ENCODE assay signal across 9 cellular contexts in the genomic region with DNA sequence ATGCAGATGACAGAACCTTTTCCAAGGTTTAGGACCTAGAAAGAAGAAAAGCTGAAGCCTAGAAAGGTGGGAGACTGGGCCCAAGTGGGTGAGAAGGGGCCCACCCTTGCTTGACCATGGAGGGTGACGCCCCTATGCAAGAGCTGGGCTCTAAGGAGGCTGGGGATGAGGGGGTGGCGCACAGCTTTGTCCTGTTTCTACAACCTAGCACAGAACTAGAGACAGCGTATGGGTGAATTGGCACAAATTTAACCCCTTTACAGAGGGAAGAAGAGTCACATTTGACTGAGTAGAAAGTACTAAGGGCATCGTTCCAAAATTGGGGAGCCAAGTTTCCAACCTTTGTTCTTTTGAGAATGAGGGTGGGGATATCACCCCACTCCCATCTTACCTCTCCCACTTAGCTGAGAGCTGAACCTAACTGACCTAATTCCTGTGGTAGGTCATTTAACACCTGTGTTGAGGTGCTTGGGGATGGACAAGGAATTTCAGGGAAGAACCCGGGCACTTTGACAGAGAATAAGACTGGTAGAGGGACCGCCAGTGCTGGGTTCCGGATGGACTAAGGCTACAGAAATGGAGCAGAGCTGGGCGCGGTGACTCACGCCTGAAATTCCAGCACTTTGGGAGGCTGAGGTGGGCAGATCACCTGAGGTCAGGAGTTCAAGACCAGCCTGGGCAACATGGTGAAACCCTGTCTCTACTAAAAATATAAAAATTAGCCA. TPM values are rescaled to one million over a fixed set of nuclear protein-coding genes. Genes with fewer than 3 reads are reported as not detected.
A peak's percentile ranks its signal among the peaks of the same experiment; 100 is the strongest.
DNase-seq lines count a peak whose midpoint lies in the region; ATAC-seq and TF ChIP-seq lines count a peak whose summit lies in the region.
"Had no signal": no experiment of that assay in that cellular context is flagged by ENCODE, and none has a peak within 500 bp of the region (broad histone marks: within the 10 kb centered on the region; RNA-seq: fewer than 3 reads in every experiment).

No MANE protein-coding gene starts in this region.

- H2AFZ ChIP-seq in ACC112 (ENCODE audit: low read length, unreplicated experiment) (no peak overlapping the region), OCI-LY3 (ENCODE audit: low read depth, low read length) (no peak overlapping the region)

- no peak overlapping the region for H3K4me3 Mint-ChIP-seq in dendritic cell treated with granulocyte-macrophage colony-stimulating factor and Interleukin-4, amounts not matched to agents 40 ng/mL and 50 ng/mL, for 4 days

- intact Hi-C loops in dendritic cell treated with granulocyte-macrophage colony-stimulating factor and Interleukin-4, amounts not matched to agents 40 ng/mL and 50 ng/mL, for 4 days (cut with micrococcal nuclease): loop anchor here (2.0 kb wide), 1 partner anchor 66 kb away; no protein-coding TSS in a partner anchor

- H3K79me2 ChIP-seq in ACC112 (ENCODE audit: control insufficient read depth, insufficient read depth, low read length, unreplicated experiment): peaks cover 31% of the 10 kb centered on the region
- peaks cover 26% of the 10 kb centered on the region for H3K79me2 ChIP-seq in OCI-LY3 (ENCODE audit: low read length)

- no peaks in the 10 kb centered on the region for H3K9me3 Mint-ChIP-seq in dendritic cell treated with granulocyte-macrophage colony-stimulating factor and Interleukin-4, amounts not matched to agents 40 ng/mL and 50 ng/mL, for 4 days

- H3K4me1 Mint-ChIP-seq in dendritic cell treated with granulocyte-macrophage colony-stimulating factor and Interleukin-4, amounts not matched to agents 40 ng/mL and 50 ng/mL, for 4 days (ENCODE audit: low read depth): peaks cover 56% of the 10 kb centered on the region

- H4K20me1 ChIP-seq in OCI-LY3 (ENCODE audit: insufficient read depth, low read length): peaks cover 41% of the 10 kb centered on the region

- peaks cover 58% of the 10 kb centered on the region for H3K36me3 Mint-ChIP-seq in dendritic cell treated with granulocyte-macrophage colony-stimulating factor and Interleukin-4, amounts not matched to agents 40 ng/mL and 50 ng/mL, for 4 days (ENCODE audit: low read depth)

- no peak overlapping the region for H3K4me2 ChIP-seq in OCI-LY3 (ENCODE audit: low read length)

- H3K27ac ChIP-seq in ACC112 (ENCODE audit: low read depth, low read length) (peak overlapping the region; percentile 4; the same call in 1 of the 2 replicates), OCI-LY3 (ENCODE audit: low read length) (peak overlapping the region; percentile 66)

- no peak overlapping the region for H3K4me3 ChIP-seq in ACC112 (ENCODE audit: low read depth, low read length)
- H3K4me3 ChIP-seq in OCI-LY3 (ENCODE audit: low read length): no peak overlapping the region

- DNase-seq in omental fat pad (ENCODE audit: low spot score) (no peak), COLO668 (lab: John Stamatoyannopoulos, UW; ENCODE audit: unreplicated experiment) (no peak), H4 (ENCODE audit: low spot score) (no peak), EL (no peak)
- DNase-seq: DMS153 had no signal

- no peaks in the 10 kb centered on the region for H3K27me3 Mint-ChIP-seq in dendritic cell treated with granulocyte-macrophage colony-stimulating factor and Interleukin-4, amounts not matched to agents 40 ng/mL and 50 ng/mL, for 4 days

- peak overlapping the region; percentile 100 for H3K27ac Mint-ChIP-seq in dendritic cell treated with granulocyte-macrophage colony-stimulating factor and Interleukin-4, amounts not matched to agents 40 ng/mL and 50 ng/mL, for 4 days

- H3K27me3 ChIP-seq in ACC112 (ENCODE audit: insufficient read depth, low read length): no peaks in the 10 kb centered on the region
- no peaks in the 10 kb centered on the region for H3K27me3 ChIP-seq in OCI-LY3 (ENCODE audit: low read depth, low read length)

- H3K36me3 ChIP-seq in ACC112 (ENCODE audit: insufficient read depth, low read length) (peaks cover 32% of the 10 kb centered on the region), OCI-LY3 (replicated peaks; ENCODE audit: low read depth, low read length) (peaks cover 42% of the 10 kb centered on the region)

- H3K4me1 ChIP-seq in ACC112 (ENCODE audit: control insufficient read depth, insufficient read depth, low read length, unreplicated experiment) (peaks cover 24% of the 10 kb centered on the region), OCI-LY3 (ENCODE audit: low read length) (peaks cover 45% of the 10 kb centered on the region)

- ATAC-seq in omental fat pad (ENCODE audit: low FRiP score) (peak; percentile 28), GM21786 (IDR thresholded peaks at IDR 0.05; ENCODE audit: unreplicated experiment) (no peak)

- TF ChIP-seq CTCF in OCI-LY3 (IDR thresholded peaks at IDR 0.05; ENCODE audit: low read depth, low read length) (no peak), omental fat pad (IDR thresholded peaks at IDR 0.05) (no peak)

- no peak overlapping the region for H3K9ac ChIP-seq in OCI-LY3 (ENCODE audit: low read length)

- H3K9me3 ChIP-seq in OCI-LY3 (ENCODE audit: insufficient read depth, low read length): no peaks in the 10 kb centered on the region

RNA-seq across cellular contexts. Expression of a gene that starts 5.3 kb away (rescaled TPM):
- 1,000 to 10,000 TPM in 1 of 4 donors, 100 to 1,000 TPM in 3; 291 to 1,245 (median 645) TPM for total RNA-seq in omental fat pad
- 39.5 and 41.4 TPM in 2 replicates for total RNA-seq in H4 (2014; rRNA removed; shearing (Covaris generic))
